In the genomic region with DNA sequence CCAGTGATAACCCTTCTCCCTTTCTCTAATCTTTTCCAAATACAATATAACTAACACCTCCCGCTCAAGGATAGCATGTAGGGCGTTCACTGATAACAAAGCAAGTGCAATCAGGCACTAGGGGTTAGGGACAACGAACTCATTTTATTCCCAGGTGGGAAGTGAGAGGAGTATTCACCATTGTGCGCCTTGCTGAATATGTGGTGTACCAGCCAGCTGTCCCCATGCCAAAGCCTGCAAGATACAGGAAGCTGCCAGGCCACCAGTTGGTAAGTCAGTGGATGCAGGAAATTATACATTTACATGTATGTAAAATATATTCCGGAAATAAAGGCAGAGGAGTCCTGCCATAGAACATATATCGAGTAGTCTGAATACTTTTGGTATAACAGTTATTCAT, we compare ENCODE assay signal across 14 cellular contexts. TPM values are rescaled to one million over a fixed set of nuclear protein-coding genes. Genes with fewer than 3 reads are reported as not detected.
DNase-seq lines count a peak whose midpoint lies in the region; ATAC-seq, FAIRE-seq and TF ChIP-seq lines count a peak whose summit lies in the region.
"Had no signal": no experiment of that assay in that cellular context is flagged by ENCODE, and none has a peak within 500 bp of the region (broad histone marks: within the 10 kb centered on the region; RNA-seq: fewer than 3 reads in every experiment).

No MANE protein-coding gene starts in this region.

- H3K27me3 Mint-ChIP-seq in CD8-positive, alpha-beta memory T cell = peaks cover 0 to 7% of the 10 kb centered on the region in 2 donors

- H3K4me3 ChIP-seq in heart right ventricle = no peak overlapping the region
- no peak overlapping the region for H3K4me3 ChIP-seq in small intestine (ENCODE audit: low read depth in 1 of 2, low read length in 2 of 2)
- no peak overlapping the region for H3K4me3 ChIP-seq in smooth muscle cell
- H3K4me3 ChIP-seq in CD8-positive, alpha-beta memory T cell (ENCODE audit: low read length) = no peak overlapping the region
- H3K4me3 ChIP-seq: BLaER1 had no signal

- H3K27me3 ChIP-seq in heart right ventricle = peaks cover 0 to 4% (median 0%) of the 10 kb centered on the region in 7 donors
- no peaks in the 10 kb centered on the region for H3K27me3 ChIP-seq in small intestine (ENCODE audit: control insufficient read depth in 2 of 2, insufficient read depth in 2 of 2, low read length in 2 of 2)
- no peaks in the 10 kb centered on the region for H3K27me3 ChIP-seq in smooth muscle cell (ENCODE audit: low read depth)
- no peaks in the 10 kb centered on the region for H3K27me3 ChIP-seq in CD8-positive, alpha-beta memory T cell (ENCODE audit: insufficient read depth, low read length, poor library complexity, severe bottlenecking)

- no peaks in the 10 kb centered on the region for H3F3A ChIP-seq in smooth muscle cell (ENCODE audit: low read depth)

- CTCF ChIA-PET in CD8-positive, alpha-beta memory T cell (lab: Charles Lee) = no interaction called here

- no peaks in the 10 kb centered on the region for H3K9me3 Mint-ChIP-seq in CD8-positive, alpha-beta memory T cell
- H3K9me3 Mint-ChIP-seq: HFFc6 had no signal

- H4K20me1 ChIP-seq in smooth muscle cell (ENCODE audit: low read depth) = no peaks in the 10 kb centered on the region
- H4K20me1 ChIP-seq: BLaER1 had no signal

- H3K4me2 ChIP-seq in smooth muscle cell = no peak overlapping the region
- H3K4me2 ChIP-seq: BLaER1 had no signal

- DNase-seq in left ventricle myocardium superior = peak; percentile 26
- no peak for DNase-seq in heart right ventricle
- DNase-seq in cerebellum (ENCODE audit: low spot score) = peak; percentile 9
- peak; percentile 56 for DNase-seq in small intestine
- DNase-seq in smooth muscle cell (lab: John Stamatoyannopoulos, UW; ENCODE audit: unreplicated experiment) = no peak
- no peak for DNase-seq in CD8-positive, alpha-beta memory T cell
- no peak for DNase-seq in NCI-H2227 (lab: John Stamatoyannopoulos, UW; ENCODE audit: unreplicated experiment)
- DNase-seq: 8988T, AML-193, DMS53, GF-D8, HCEC 1CT, HFFc6 had no signal

- H3K36me3 ChIP-seq in heart right ventricle (no peaks in the 10 kb centered on the region), small intestine (ENCODE audit: control insufficient read depth in 2 of 2, insufficient read depth in 2 of 2, low read length in 2 of 2) (no peaks in the 10 kb centered on the region), smooth muscle cell (ENCODE audit: low read depth) (no peaks in the 10 kb centered on the region)
- no peaks in the 10 kb centered on the region for H3K36me3 ChIP-seq in CD8-positive, alpha-beta memory T cell (ENCODE audit: insufficient read depth, low read length)
- H3K36me3 ChIP-seq: BLaER1 had no signal

- H3K4me3 Mint-ChIP-seq in CD8-positive, alpha-beta memory T cell = no peak overlapping the region
- H3K4me3 Mint-ChIP-seq: HFFc6 had no signal

- TF ChIP-seq CTCF in heart right ventricle (IDR thresholded peaks at IDR 0.05) (no peak), smooth muscle cell (IDR thresholded peaks at IDR 0.05; ENCODE audit: borderline replicate concordance, insufficient read depth, poor library complexity, severe bottlenecking) (no peak)

- no peak for FAIRE-seq in small intestine (lab: Jason Lieb, UNC)

- no peaks in the 10 kb centered on the region for H3K79me2 ChIP-seq in smooth muscle cell (ENCODE audit: low read depth)

- no peak overlapping the region for H3K27ac Mint-ChIP-seq in CD8-positive, alpha-beta memory T cell
- H3K27ac Mint-ChIP-seq: HFFc6 had no signal

- no peaks in the 10 kb centered on the region for H3K4me1 ChIP-seq in heart right ventricle
- no peaks in the 10 kb centered on the region for H3K4me1 ChIP-seq in small intestine (ENCODE audit: control insufficient read depth in 2 of 2, insufficient read depth in 1 of 2, low read depth in 1 of 2, low read length in 1 of 2)
- H3K4me1 ChIP-seq in smooth muscle cell (ENCODE audit: low read depth) = no peaks in the 10 kb centered on the region
- no peaks in the 10 kb centered on the region for H3K4me1 ChIP-seq in CD8-positive, alpha-beta memory T cell (ENCODE audit: insufficient read depth, low read length)

- no peaks in the 10 kb centered on the region for H3K4me1 Mint-ChIP-seq in CD8-positive, alpha-beta memory T cell

- intact Hi-C loops in left ventricle myocardium superior (cut with micrococcal nuclease) (no loop called here), heart right ventricle (cut with DNase I) (no loop called here)

- POLR2A ChIA-PET in CD8-positive, alpha-beta memory T cell (lab: Charles Lee) = no interaction called here

- H3K9ac ChIP-seq in smooth muscle cell (ENCODE audit: low read depth) = no peak overlapping the region
- H3K9ac ChIP-seq: BLaER1 had no signal

- H3K27ac ChIP-seq in heart right ventricle (no peak overlapping the region), small intestine (ENCODE audit: low read depth in 1 of 2, low read length in 1 of 2) (no peak overlapping the region), smooth muscle cell (ENCODE audit: low read depth) (no peak overlapping the region)
- H3K27ac ChIP-seq in CD8-positive, alpha-beta memory T cell (ENCODE audit: low read depth, low read length) = no peak overlapping the region
- H3K27ac ChIP-seq: BLaER1 had no signal

- H2AFZ ChIP-seq in smooth muscle cell (ENCODE audit: low read depth) = no peak overlapping the region

- H3K36me3 Mint-ChIP-seq in CD8-positive, alpha-beta memory T cell = no peaks in the 10 kb centered on the region

- H3K9me3 ChIP-seq in heart right ventricle (no peaks in the 10 kb centered on the region), small intestine (ENCODE audit: control insufficient read depth, low read depth) (no peaks in the 10 kb centered on the region), smooth muscle cell (replicated peaks; ENCODE audit: low read depth) (no peaks in the 10 kb centered on the region)
- H3K9me3 ChIP-seq in CD8-positive, alpha-beta memory T cell (ENCODE audit: low read length) = no peaks in the 10 kb centered on the region

- ATAC-seq in left ventricle myocardium superior (no peak), heart right ventricle (no peak)

- WGBS in heart right ventricle, 2 donors = 58 to 61% methylated on average over 6 of the region's 6 CpGs
- 11 to 61% (median 39%) methylated on average over 6 of the region's 6 CpGs for WGBS in small intestine, 3 donors
- 80% methylated on average over 6 of the region's 6 CpGs for WGBS in smooth muscle cell (ENCODE audit: low lambda C conversion rate)

RNA-seq across cellular contexts. Expression of a gene that starts 6.3 kb away (rescaled TPM):
- total RNA-seq in left ventricle myocardium superior (23.9 TPM), heart right ventricle (10 to 100 TPM; 17.0 to 29.2 (median 24.0) TPM), cerebellum (12.3 TPM), smooth muscle cell (4.2 and 12.6 TPM in 2 replicates)
- polyA plus RNA-seq in heart right ventricle (10 to 100 TPM; 28.0 to 29.6 TPM), small intestine (10 to 100 TPM; 26.7 to 57.8 (median 32.2) TPM), smooth muscle cell (16.2 and 21.1 TPM in 2 replicates)
- total RNA-seq in CD8-positive, alpha-beta memory T cell = 10 to 100 TPM; 82.4 to 84.5 TPM
- polyA plus RNA-seq in CD8-positive, alpha-beta memory T cell = 67.1 TPM

Comparison
In these comparisons a context has a peak if more than half of its experiments do, and no peak if none do; other contexts are left out.
1. DNase-seq: peak in left ventricle myocardium superior (single experiment), cerebellum (single experiment) and small intestine (single experiment); none in heart right ventricle (0 of 2), smooth muscle cell (single experiment), CD8-positive, alpha-beta memory T cell (0 of 5) and NCI-H2227 (single experiment).